1 cellular context compared by ENCODE assay signal in genomic region chr20:19205999-19206398, GRCh38.
TF ChIP-seq lines count a peak whose summit lies in the region.

No MANE protein-coding gene starts in this region.

TF ChIP-seq in HepG2, 621 proteins besides CTCF, POLR2A, EP300 and RAD21 (continued from another document and continues in another):
- TF ChIP-seq HMGXB4 (CRISPR knock-in tag; IDR thresholded peaks at IDR 0.05; ENCODE audit: borderline replicate concordance in 1 of 2, low read depth in 1 of 2) (0 out of 4 replicates have a peak, but pooled peaks of 1 of the 2 experiments have one; percentile 35), RERE (CRISPR knock-in tag; IDR thresholded peaks at IDR 0.05; ENCODE audit: low read depth) (no peak), SP140L (CRISPR knock-in tag; IDR thresholded peaks at IDR 0.05; ENCODE audit: borderline replicate concordance) (no peak), KDM4B (CRISPR knock-in tag; IDR thresholded peaks at IDR 0.05) (0 out of 2 replicates have a peak, but pooled peaks have one; percentile 30), ZKSCAN5 (CRISPR knock-in tag; IDR thresholded peaks at IDR 0.05) (no peak), STAG1 (CRISPR knock-in tag; IDR thresholded peaks at IDR 0.05) (peak; percentile 87), ZNF124 (CRISPR knock-in tag; IDR thresholded peaks at IDR 0.05) (0 out of 2 replicates have a peak, but pooled peaks have one; percentile 40), HMG20A (CRISPR knock-in tag; IDR thresholded peaks at IDR 0.05; ENCODE audit: borderline replicate concordance) (no peak), ZNF17 (CRISPR knock-in tag; IDR thresholded peaks at IDR 0.05) (no peak), ZNF619 (CRISPR knock-in tag; IDR thresholded peaks at IDR 0.05) (no peak), THYN1 (CRISPR knock-in tag; IDR thresholded peaks at IDR 0.05; ENCODE audit: borderline replicate concordance, low read depth) (no peak), SRSF9 (IDR thresholded peaks at IDR 0.05; ENCODE audit: borderline replicate concordance, insufficient read depth, low read depth, low read length, poor library complexity, severe bottlenecking) (no peak), ZNF496 (CRISPR knock-in tag; IDR thresholded peaks at IDR 0.05; ENCODE audit: insufficient replicate concordance) (no peak), KDM5A (IDR thresholded peaks at IDR 0.05; ENCODE audit: borderline replicate concordance, low read length) (no peak), CBX5 (CRISPR knock-in tag; IDR thresholded peaks at IDR 0.05; ENCODE audit: borderline replicate concordance) (no peak), ZNF790 (CRISPR knock-in tag; IDR thresholded peaks at IDR 0.05; ENCODE audit: borderline replicate concordance) (0 out of 2 replicates have a peak, but pooled peaks have one; percentile 25), ZNF350 (CRISPR knock-in tag; IDR thresholded peaks at IDR 0.05; ENCODE audit: borderline replicate concordance, low read depth) (peak; percentile 38; the same call in 1 of the 2 replicates), ZNF780A (CRISPR knock-in tag; IDR thresholded peaks at IDR 0.05) (no peak), ZBED4 (CRISPR knock-in tag; IDR thresholded peaks at IDR 0.05; ENCODE audit: borderline replicate concordance) (0 out of 2 replicates have a peak, but pooled peaks have one; percentile 37), NR2F1 (CRISPR knock-in tag; IDR thresholded peaks at IDR 0.05) (no peak), BRCA1 (CRISPR knock-in tag; IDR thresholded peaks at IDR 0.05) (no peak), HNRNPUL1 (IDR thresholded peaks at IDR 0.05; ENCODE audit: low read depth, low read length) (no peak), ZSCAN29 (CRISPR knock-in tag; conservative IDR thresholded peaks at IDR 0.05) (no peak), ZNF720 (CRISPR knock-in tag; IDR thresholded peaks at IDR 0.05) (0 out of 2 replicates have a peak, but pooled peaks have one; percentile 44), MIER3 (CRISPR knock-in tag; IDR thresholded peaks at IDR 0.05; ENCODE audit: borderline replicate concordance) (no peak), THAP9 (CRISPR knock-in tag; IDR thresholded peaks at IDR 0.05; ENCODE audit: borderline replicate concordance) (0 out of 2 replicates have a peak, but pooled peaks have one; percentile 31), ATF7 (IDR thresholded peaks at IDR 0.05) (no peak), ATF7 (CRISPR knock-in tag; IDR thresholded peaks at IDR 0.05) (no peak), BHLHE40 (IDR thresholded peaks at IDR 0.05; ENCODE audit: low read length) (no peak), SMC3 (IDR thresholded peaks at IDR 0.05; ENCODE audit: low read length) (peak; percentile 96), POGZ (CRISPR knock-in tag; IDR thresholded peaks at IDR 0.05) (no peak), TOE1 (CRISPR knock-in tag; IDR thresholded peaks at IDR 0.05) (no peak), ZBTB49 (CRISPR knock-in tag; IDR thresholded peaks at IDR 0.05; ENCODE audit: borderline replicate concordance) (peak; percentile 44; the same call in 1 of the 2 replicates), ZNF543 (CRISPR knock-in tag; IDR thresholded peaks at IDR 0.05) (no peak), SIX4 (CRISPR knock-in tag; IDR thresholded peaks at IDR 0.05) (no peak), ZNF614 (CRISPR knock-in tag; IDR thresholded peaks at IDR 0.05; ENCODE audit: borderline replicate concordance) (0 out of 2 replicates have a peak, but pooled peaks have one; percentile 51), TSC22D2 (CRISPR knock-in tag; IDR thresholded peaks at IDR 0.05; ENCODE audit: borderline replicate concordance) (peak; percentile 72; the same call in 1 of the 2 replicates), ARHGAP35 (CRISPR knock-in tag; IDR thresholded peaks at IDR 0.05; ENCODE audit: borderline replicate concordance) (no peak), ATRX (CRISPR knock-in tag; IDR thresholded peaks at IDR 0.05; ENCODE audit: borderline replicate concordance) (no peak), FOXO4 (CRISPR knock-in tag; conservative IDR thresholded peaks at IDR 0.05) (no peak), ZNF510 (CRISPR knock-in tag; IDR thresholded peaks at IDR 0.05; ENCODE audit: low read depth) (no peak), ZNF296 (CRISPR knock-in tag; conservative IDR thresholded peaks at IDR 0.05) (no peak), ZNF280B (CRISPR knock-in tag; IDR thresholded peaks at IDR 0.05; ENCODE audit: borderline replicate concordance) (no peak), FOSL2 (CRISPR knock-in tag; IDR thresholded peaks at IDR 0.05) (peak; percentile 24; the same call in 1 of the 2 replicates), RFXANK (CRISPR knock-in tag; IDR thresholded peaks at IDR 0.05) (no peak), ZMYM2 (CRISPR knock-in tag; IDR thresholded peaks at IDR 0.05) (no peak)
